Comparison of ENCODE assay signal across 1 cellular context in the genomic region with DNA sequence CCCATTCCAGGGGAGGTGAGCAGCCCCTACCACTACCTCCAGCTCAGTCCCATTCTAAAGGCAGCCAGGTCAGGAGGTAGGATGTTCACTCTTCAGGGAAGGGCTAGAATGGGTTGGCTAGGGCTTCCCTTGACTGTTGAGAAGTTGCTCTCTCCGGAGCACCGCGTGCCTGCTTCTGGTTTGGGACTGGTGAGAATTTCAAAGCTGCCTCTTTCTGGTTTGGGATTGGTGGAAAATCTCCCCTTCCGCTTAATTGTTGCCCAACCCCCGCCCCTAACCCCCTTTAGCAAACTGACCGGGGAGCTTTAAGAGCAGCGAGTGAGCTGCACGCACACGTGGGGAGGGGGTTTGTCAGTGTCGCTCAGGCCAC.
TF ChIP-seq lines count a peak whose summit lies in the region.

No MANE protein-coding gene starts in this region.

TF ChIP-seq in IMR-90, 13 proteins besides CTCF, POLR2A, EP300 and RAD21 (continued from another document):
- TF ChIP-seq ELK1 (IDR thresholded peaks at IDR 0.05; ENCODE audit: borderline replicate concordance, low read depth, low read length) (no peak), MXI1 (IDR thresholded peaks at IDR 0.05; ENCODE audit: borderline replicate concordance, low read depth, low read length) (no peak), MAZ (IDR thresholded peaks at IDR 0.05; ENCODE audit: borderline replicate concordance, low read depth, low read length) (no peak), CHD1 (IDR thresholded peaks at IDR 0.05; ENCODE audit: low read depth, low read length) (no peak), MAFK (IDR thresholded peaks at IDR 0.05; ENCODE audit: low read depth, low read length) (no peak), CEBPB (IDR thresholded peaks at IDR 0.05; ENCODE audit: low read depth, low read length) (no peak)
TF ChIP-seq in IMR-90: peak in this region for 0.
